8 cellular contexts compared by ENCODE assay signal in the genomic region with DNA sequence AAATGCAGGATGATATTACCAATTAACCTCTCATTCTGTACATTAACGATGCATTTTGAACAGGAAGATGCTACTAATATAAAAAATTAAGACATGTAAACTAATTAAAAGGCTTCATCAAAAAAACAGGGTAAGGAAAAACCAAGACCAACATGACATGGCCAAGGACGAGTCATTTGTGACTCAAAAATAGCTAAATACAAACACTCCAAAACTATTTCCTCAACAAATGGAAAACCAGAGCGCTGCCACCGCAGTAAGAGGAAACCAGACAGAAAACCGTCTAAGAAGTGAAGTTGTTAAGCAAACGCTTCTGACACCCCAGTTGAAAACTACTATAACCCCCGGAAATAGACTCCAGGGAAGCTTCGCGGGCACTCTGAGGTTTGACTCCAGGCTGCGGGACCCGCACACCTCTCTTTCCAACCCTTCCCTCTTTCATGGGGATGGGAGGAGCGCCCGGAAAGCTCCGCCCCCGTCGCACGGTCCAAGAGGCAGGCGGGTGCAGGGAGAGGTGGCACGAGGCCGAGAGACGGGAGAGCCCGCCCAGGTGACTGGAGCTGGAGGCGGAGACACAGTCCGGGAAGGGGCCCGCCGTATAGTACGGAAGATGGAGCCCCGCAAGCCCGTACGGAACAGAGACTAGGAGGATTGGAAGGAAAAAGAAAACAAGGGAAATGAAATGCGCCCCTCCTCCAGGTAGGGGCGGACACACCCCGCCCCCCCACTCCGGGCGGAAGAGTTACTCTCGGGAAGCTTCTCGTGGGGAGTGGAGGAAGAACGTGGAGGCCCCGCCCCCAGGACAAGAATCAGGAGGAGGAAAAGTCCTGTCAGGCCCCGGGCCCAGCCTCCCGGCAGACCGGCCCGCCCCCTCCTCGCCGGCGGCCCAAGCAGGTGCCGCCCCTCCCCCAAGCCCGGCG. TPM values are rescaled to one million over a fixed set of nuclear protein-coding genes. Genes with fewer than 3 reads are reported as not detected.
DNase-seq lines count a peak whose midpoint lies in the region; FAIRE-seq and TF ChIP-seq lines count a peak whose summit lies in the region.

No MANE protein-coding gene starts in this region.

- H3K4me2 ChIP-seq in MM.1S (ENCODE audit: low read depth, low read length), result peak overlapping the region; percentile 71

- H3K27me3 ChIP-seq in MM.1S (replicated peaks; ENCODE audit: insufficient read depth, low read length) (no peaks in the 10 kb centered on the region), SJCRH30 (no peaks in the 10 kb centered on the region), neuron (ENCODE audit: insufficient read depth, low read length) (no peaks in the 10 kb centered on the region)

- FAIRE-seq in frontal cortex (lab: Jason Lieb, UNC), result no peak

- H3K9ac ChIP-seq in ES-I3 (ENCODE audit: low read depth, low read length) (peak overlapping the region; percentile 88), MM.1S (ENCODE audit: low read length) (peak overlapping the region; percentile 84)

- H3K4me3 ChIP-seq in MM.1S (ENCODE audit: low read length) (peak overlapping the region; percentile 94), SJCRH30 (peak overlapping the region; percentile 89), neuron (ENCODE audit: low read length) (peak overlapping the region; percentile 78)

- peak overlapping the region; percentile 69; the same call in 1 of the 2 replicates for H2AFZ ChIP-seq in MM.1S (ENCODE audit: low read length)
- H2AFZ ChIP-seq in neuron (ENCODE audit: low read depth, low read length), result peak overlapping the region; percentile 86

- DNase-seq in HCEC 1CT, result peak; percentile 87
- DNase-seq in MM.1S, result peak; percentile 88
- peak; percentile 95 for DNase-seq in SJCRH30
- DNase-seq in activated naive CD4-positive, alpha-beta T cell treated with Interleukin-2 at 50 U/mL for 16 hours, result peak; percentile 86
- DNase-seq in frontal cortex (ENCODE audit: low spot score in 2 of 2), result peak; percentile 55 to 78
- DNase-seq in stromal cell of bone marrow (ENCODE audit: low read depth), result peak; percentile 88

- no peaks in the 10 kb centered on the region; the same call in 1 of the 2 replicates for H4K20me1 ChIP-seq in MM.1S (ENCODE audit: insufficient read depth, low read length)

- H3K79me2 ChIP-seq in MM.1S (ENCODE audit: low read length), result peaks cover 52% of the 10 kb centered on the region

- H3K27ac ChIP-seq in MM.1S (ENCODE audit: low read length), result peak overlapping the region; percentile 89
- peak overlapping the region; percentile 70 for H3K27ac ChIP-seq in SJCRH30

- no peak for TF ChIP-seq CTCF in MM.1S (IDR thresholded peaks at IDR 0.05; ENCODE audit: low read length)

- H3K9me3 ChIP-seq in ES-I3 (ENCODE audit: control insufficient read depth, insufficient read depth, low read length) (no peaks in the 10 kb centered on the region), MM.1S (replicated peaks; ENCODE audit: insufficient read depth, low read length) (no peaks in the 10 kb centered on the region), SJCRH30 (replicated peaks) (no peaks in the 10 kb centered on the region), neuron (ENCODE audit: low read length) (no peaks in the 10 kb centered on the region)

- H3K36me3 ChIP-seq in ES-I3 (ENCODE audit: insufficient read depth, low read length), result no peaks in the 10 kb centered on the region; the same call in 1 of the 2 replicates
- no peaks in the 10 kb centered on the region for H3K36me3 ChIP-seq in MM.1S (replicated peaks; ENCODE audit: insufficient read depth, low read length)
- H3K36me3 ChIP-seq in SJCRH30, result peaks cover 11% of the 10 kb centered on the region; the same call in 1 of the 2 replicates
- H3K36me3 ChIP-seq in neuron (ENCODE audit: insufficient read depth, low read length), result peaks cover 6% of the 10 kb centered on the region

- H3F3A ChIP-seq in MM.1S (ENCODE audit: insufficient read depth, low read length), result 0 out of 2 replicates have a peak, but pooled peaks cover 13% of the 10 kb centered on the region

- H3K9me2 ChIP-seq in MM.1S (replicated peaks; ENCODE audit: insufficient read depth, low read length), result no peaks in the 10 kb centered on the region

- H3K4me1 ChIP-seq in ES-I3 (ENCODE audit: insufficient read depth, low read length), result no peaks in the 10 kb centered on the region; the same call in 1 of the 2 replicates
- no peaks in the 10 kb centered on the region for H3K4me1 ChIP-seq in MM.1S (ENCODE audit: low read length)
- no peaks in the 10 kb centered on the region for H3K4me1 ChIP-seq in SJCRH30
- H3K4me1 ChIP-seq in neuron (ENCODE audit: insufficient read depth, low read length), result peaks cover 5% of the 10 kb centered on the region

RNA-seq across cellular contexts. Expression of a gene that starts 0.7 kb away (rescaled TPM):
- 35.4 and 37.9 TPM in 2 replicates for total RNA-seq in SJCRH30 (2014; rRNA removed; shearing (Covaris generic))
- 26.5 TPM for total RNA-seq in frontal cortex

RNA-seq across cellular contexts. Expression of a gene that starts 39.4 kb away (rescaled TPM):
- 25.6 and 29.5 TPM in 2 replicates for total RNA-seq in SJCRH30 (2014; rRNA removed; shearing (Covaris generic))
- 23.2 TPM for total RNA-seq in frontal cortex

Comparison
In these comparisons a context has a peak if more than half of its experiments do, and no peak if none do; other contexts are left out.
1. Peak in every context shown above with its lines: DNase-seq, H3K4me3 ChIP-seq and H3K27ac ChIP-seq.